2 cellular contexts compared by ENCODE assay signal in the genomic region with DNA sequence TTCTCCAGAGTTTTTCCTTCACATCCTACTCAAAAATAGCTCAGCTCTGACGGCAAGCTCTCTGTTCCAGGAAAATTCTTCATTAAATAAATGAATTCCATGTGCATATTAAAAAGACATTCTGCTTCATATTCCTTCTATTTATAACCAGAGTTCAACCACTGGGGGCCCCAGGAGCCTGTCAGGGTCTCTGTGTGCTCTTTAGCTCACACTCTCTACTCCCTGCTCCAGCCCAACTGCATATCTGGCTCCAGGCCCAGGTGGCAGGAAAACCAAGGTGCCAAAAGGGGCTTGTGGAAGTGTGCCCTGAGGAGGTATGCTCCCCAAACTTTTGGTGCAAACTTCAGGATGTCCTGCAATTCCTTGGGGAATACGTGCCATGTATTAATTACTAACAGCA.
TF ChIP-seq lines count a peak whose summit lies in the region.

No MANE protein-coding gene starts in this region.

TF ChIP-seq in SK-N-SH treated with all-trans-retinoic acid at 6 μM for 48 hours, 23 proteins besides CTCF, POLR2A, EP300 and RAD21 (continued from another document):
- TF ChIP-seq, protein P1, sequence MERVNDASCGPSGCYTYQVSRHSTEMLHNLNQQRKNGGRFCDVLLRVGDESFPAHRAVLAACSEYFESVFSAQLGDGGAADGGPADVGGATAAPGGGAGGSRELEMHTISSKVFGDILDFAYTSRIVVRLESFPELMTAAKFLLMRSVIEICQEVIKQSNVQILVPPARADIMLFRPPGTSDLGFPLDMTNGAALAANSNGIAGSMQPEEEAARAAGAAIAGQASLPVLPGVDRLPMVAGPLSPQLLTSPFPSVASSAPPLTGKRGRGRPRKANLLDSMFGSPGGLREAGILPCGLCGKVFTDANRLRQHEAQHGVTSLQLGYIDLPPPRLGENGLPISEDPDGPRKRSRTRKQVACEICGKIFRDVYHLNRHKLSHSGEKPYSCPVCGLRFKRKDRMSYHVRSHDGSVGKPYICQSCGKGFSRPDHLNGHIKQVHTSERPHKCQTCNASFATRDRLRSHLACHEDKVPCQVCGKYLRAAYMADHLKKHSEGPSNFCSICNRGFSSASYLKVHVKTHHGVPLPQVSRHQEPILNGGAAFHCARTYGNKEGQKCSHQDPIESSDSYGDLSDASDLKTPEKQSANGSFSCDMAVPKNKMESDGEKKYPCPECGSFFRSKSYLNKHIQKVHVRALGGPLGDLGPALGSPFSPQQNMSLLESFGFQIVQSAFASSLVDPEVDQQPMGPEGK (CRISPR knock-in tag; IDR thresholded peaks at IDR 0.05; ENCODE audit: borderline replicate concordance): no peak
- TF ChIP-seq, protein P2, sequence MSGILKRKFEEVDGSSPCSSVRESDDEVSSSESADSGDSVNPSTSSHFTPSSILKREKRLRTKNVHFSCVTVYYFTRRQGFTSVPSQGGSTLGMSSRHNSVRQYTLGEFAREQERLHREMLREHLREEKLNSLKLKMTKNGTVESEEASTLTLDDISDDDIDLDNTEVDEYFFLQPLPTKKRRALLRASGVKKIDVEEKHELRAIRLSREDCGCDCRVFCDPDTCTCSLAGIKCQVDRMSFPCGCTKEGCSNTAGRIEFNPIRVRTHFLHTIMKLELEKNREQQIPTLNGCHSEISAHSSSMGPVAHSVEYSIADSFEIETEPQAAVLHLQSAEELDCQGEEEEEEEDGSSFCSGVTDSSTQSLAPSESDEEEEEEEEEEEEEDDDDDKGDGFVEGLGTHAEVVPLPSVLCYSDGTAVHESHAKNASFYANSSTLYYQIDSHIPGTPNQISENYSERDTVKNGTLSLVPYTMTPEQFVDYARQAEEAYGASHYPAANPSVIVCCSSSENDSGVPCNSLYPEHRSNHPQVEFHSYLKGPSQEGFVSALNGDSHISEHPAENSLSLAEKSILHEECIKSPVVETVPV (CRISPR knock-in tag; IDR thresholded peaks at IDR 0.05): no peak
- TF ChIP-seq ZC3H10 (CRISPR knock-in tag; IDR thresholded peaks at IDR 0.05) (no peak), BACH2 (CRISPR knock-in tag; IDR thresholded peaks at IDR 0.05; ENCODE audit: borderline replicate concordance) (no peak), ZFP3 (CRISPR knock-in tag; IDR thresholded peaks at IDR 0.05) (no peak), ZNF70 (CRISPR knock-in tag; IDR thresholded peaks at IDR 0.05) (no peak)

TF ChIP-seq in SK-N-SH, 30 proteins besides CTCF, POLR2A, EP300 and RAD21 (continued from another document):
- TF ChIP-seq FOXJ3 (CRISPR knock-in tag; IDR thresholded peaks at IDR 0.05): no peak
